8 cellular contexts compared by ENCODE assay signal in genomic region chr9:109098221-109098959, GRCh38. TPM values are rescaled to one million over a fixed set of nuclear protein-coding genes. Genes with fewer than 3 reads are reported as not detected.
A peak's percentile ranks its signal among the peaks of the same experiment; 100 is the strongest.
DNase-seq lines count a peak whose midpoint lies in the region; ATAC-seq and TF ChIP-seq lines count a peak whose summit lies in the region.

No MANE protein-coding gene starts in this region.

- H2BK5ac ChIP-seq in mesendoderm (ENCODE audit: low read length) = no peak overlapping the region

- H3K4me3 Mint-ChIP-seq in activated T-cell treated with anti-CD3 and anti-CD28 coated beads, Interleukin-2, amount 50 U/mL, for 4 hours = peak overlapping the region; percentile 49

- H3K4me2 ChIP-seq in mesendoderm (ENCODE audit: low read length) = no peak overlapping the region

- no peak overlapping the region for H2AK5ac ChIP-seq in mesendoderm (ENCODE audit: low read length)

- peak; percentile 74 for TF ChIP-seq CTCF in choroid plexus epithelial cell (conservative IDR thresholded peaks at IDR 0.05; ENCODE audit: low read depth, low read length)

- no peak overlapping the region for H3K9ac ChIP-seq in mesendoderm (ENCODE audit: low read length)

- WGBS in mesendoderm (ENCODE audit: extremely low coverage, insufficient coverage, low lambda C conversion rate) = no CpG with 5 or more reads among the region's 3 CpGs

- peaks cover 38% of the 10 kb centered on the region for H3K36me3 Mint-ChIP-seq in activated T-cell treated with anti-CD3 and anti-CD28 coated beads, Interleukin-2, amount 50 U/mL, for 4 hours (ENCODE audit: insufficient read depth)

- no peak overlapping the region for H4K8ac ChIP-seq in mesendoderm (ENCODE audit: low read depth, low read length)

- in situ Hi-C loops in ACHN (cut with HindIII; ENCODE audit: low pct_ligation_motif_present, low pct_unique_long_range_greater_than_20kb, low sequenced_read_pairs) = no loop called here

- H3K4ac ChIP-seq in mesendoderm (ENCODE audit: low read depth, low read length) = no peak overlapping the region

- DNase-seq in activated T-cell treated with anti-CD3 and anti-CD28 coated beads, Interleukin-2, amount 50 U/mL, for 4 hours = no peak
- DNase-seq in activated T-cell treated with anti-CD3 and anti-CD28 coated beads for 4 hours (no peak), NCI-H2196 (lab: John Stamatoyannopoulos, UW; ENCODE audit: unreplicated experiment) (peak; percentile 63), choroid plexus epithelial cell (ENCODE audit: low read depth) (peak; percentile 92), mesendoderm (peak; percentile 57), left colon (no peak), ACHN (no peak)
- DNase-seq in activated CD4-positive, alpha-beta T cell treated with anti-CD3 and anti-CD28 coated beads for 1 hour = no peak

- intact Hi-C loops in left colon (cut with DNase I, micrococcal nuclease) = no loop called here

- peaks cover 59% of the 10 kb centered on the region for H3K79me2 ChIP-seq in mesendoderm (ENCODE audit: control insufficient read depth, insufficient read depth, low read length)

- no peak for ATAC-seq in activated T-cell treated with anti-CD3 and anti-CD28 coated beads, Interleukin-2, amount 50 U/mL, for 4 hours
- no peak for ATAC-seq in left colon

- peaks cover 4% of the 10 kb centered on the region for H3K9me3 Mint-ChIP-seq in activated T-cell treated with anti-CD3 and anti-CD28 coated beads, Interleukin-2, amount 50 U/mL, for 4 hours

- no peak overlapping the region for H3K56ac ChIP-seq in mesendoderm (ENCODE audit: low read length)

- peaks cover 4% of the 10 kb centered on the region for H3K4me1 ChIP-seq in mesendoderm (ENCODE audit: control insufficient read depth, low read depth, low read length)

- H3K36me3 ChIP-seq in mesendoderm (ENCODE audit: control insufficient read depth, insufficient read depth, low read length) = no peaks in the 10 kb centered on the region

- no peaks in the 10 kb centered on the region for H3K27me3 Mint-ChIP-seq in activated T-cell treated with anti-CD3 and anti-CD28 coated beads, Interleukin-2, amount 50 U/mL, for 4 hours (ENCODE audit: low read depth)

- no peak overlapping the region for H3K18ac ChIP-seq in mesendoderm (ENCODE audit: low read length)

- H3K4me3 ChIP-seq in choroid plexus epithelial cell (ENCODE audit: low read depth, low read length) (no peak overlapping the region), mesendoderm (ENCODE audit: low read length) (no peak overlapping the region)

- H3K4me1 Mint-ChIP-seq in activated T-cell treated with anti-CD3 and anti-CD28 coated beads, Interleukin-2, amount 50 U/mL, for 4 hours (ENCODE audit: low read depth) = peaks cover 92% of the 10 kb centered on the region

- H2BK120ac ChIP-seq in mesendoderm (ENCODE audit: low read depth, low read length) = no peak overlapping the region

- no peaks in the 10 kb centered on the region for H3K27me3 ChIP-seq in mesendoderm (ENCODE audit: insufficient read depth, low read length, poor library complexity)

- H3K79me1 ChIP-seq in mesendoderm (ENCODE audit: low read length) = peaks cover 17% of the 10 kb centered on the region

- H4K5ac ChIP-seq in mesendoderm (ENCODE audit: low read length) = no peak overlapping the region

- no peak overlapping the region for H3K23ac ChIP-seq in mesendoderm (ENCODE audit: low read length)

- H3K27ac ChIP-seq in mesendoderm (ENCODE audit: low read depth, low read length) = no peak overlapping the region

- no peak overlapping the region for H2BK15ac ChIP-seq in mesendoderm (replicated peaks; ENCODE audit: low read depth)

RNA-seq across cellular contexts. Expression of gene TMEM245, which starts 21.4 kb away (rescaled TPM):
- 10 to 100 TPM; 18.7 to 19.6 (median 19.0) TPM for total RNA-seq in activated T-cell treated with anti-CD3 and anti-CD28 coated beads, Interleukin-2, amount 50 U/mL, for 4 hours
- 28.2 TPM for polyA plus RNA-seq in mesendoderm (2013, experiment 1 of 2)
- polyA plus RNA-seq in mesendoderm (2013, experiment 2 of 2) = 27.8 TPM
- 10 to 100 TPM; 33.7 to 37.0 TPM for total RNA-seq in left colon

Comparison
In these comparisons a context has a peak if more than half of its experiments do, and no peak if none do; other contexts are left out.
1. DNase-seq: peak in NCI-H2196 (single experiment), choroid plexus epithelial cell (single experiment) and mesendoderm (single experiment); none in activated T-cell treated with anti-CD3 and anti-CD28 coated beads, Interleukin-2, amount 50 U/mL, for 4 hours (single experiment), activated T-cell treated with anti-CD3 and anti-CD28 coated beads for 4 hours (single experiment), left colon (0 of 2), activated CD4-positive, alpha-beta T cell treated with anti-CD3 and anti-CD28 coated beads for 1 hour (single experiment) and ACHN (single experiment).